ENCODE assay signal across 23 cellular contexts in the genomic region with DNA sequence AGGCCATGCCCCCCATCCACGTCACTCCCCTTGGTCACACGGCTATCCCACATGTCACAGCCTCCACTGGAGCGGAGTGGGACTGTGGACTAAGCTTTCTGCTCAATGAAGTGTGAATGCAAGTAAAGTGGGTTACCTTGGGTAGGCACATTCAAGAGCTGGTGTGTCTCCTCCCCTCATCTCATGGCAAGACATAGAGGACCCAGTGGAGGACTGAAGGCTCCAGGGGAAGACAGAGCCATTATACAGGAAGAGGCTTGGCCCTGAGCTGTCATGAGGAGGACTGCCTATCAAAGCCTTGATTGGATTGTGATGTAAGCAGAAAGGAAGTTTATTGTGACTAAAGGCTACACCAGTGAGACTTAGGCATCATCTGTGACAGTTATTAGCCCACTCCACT.
DNase-seq lines count a peak whose midpoint lies in the region; FAIRE-seq and TF ChIP-seq lines count a peak whose summit lies in the region.
"Had no signal": no experiment of that assay in that cellular context is flagged by ENCODE, and none has a peak within 500 bp of the region (broad histone marks: within the 10 kb centered on the region; RNA-seq: fewer than 3 reads in every experiment).

No MANE protein-coding gene starts in this region.

- H3K18ac ChIP-seq in H1 (ENCODE audit: extremely low read depth, low read length) (no peak overlapping the region), trophoblast cell (ENCODE audit: low read length) (no peak overlapping the region)

- H3K4me1 ChIP-seq in BLaER1 (peaks cover 13% of the 10 kb centered on the region), OCI-LY3 (ENCODE audit: low read length) (peaks cover 78% of the 10 kb centered on the region), H1 (replicated peaks in 1 of 4; ENCODE audit: control insufficient read depth in 3 of 4, insufficient read depth in 4 of 4, low read length in 3 of 4) (peaks cover 0 to under 1% (median 0%) of the 10 kb centered on the region in 4 experiments; a peak in 1 of 7 replicates), trophoblast cell (ENCODE audit: control insufficient read depth in 1 of 2, insufficient read depth in 2 of 2, low read length in 2 of 2) (no peaks in the 10 kb centered on the region)
- H3K4me1 ChIP-seq: A549, BE2C had no signal

- H2BK5ac ChIP-seq in H1 (ENCODE audit: low read depth, low read length) (no peak overlapping the region), trophoblast cell (ENCODE audit: low read depth, low read length, poor library complexity) (no peak overlapping the region)

- no peak for FAIRE-seq in H1 (lab: Jason Lieb, UNC)
- FAIRE-seq: A549, D721Med, GM12891 had no signal

- H3K4me2 ChIP-seq in BLaER1, result peak overlapping the region; percentile 32
- H3K4me2 ChIP-seq in OCI-LY3 (ENCODE audit: low read length), result peak overlapping the region; percentile 94
- no peak overlapping the region for H3K4me2 ChIP-seq in H1 (ENCODE audit: insufficient read depth in 1 of 2, low read depth in 2 of 2, low read length in 2 of 2)
- H3K4me2 ChIP-seq in trophoblast cell (ENCODE audit: low read length), result no peak overlapping the region
- H3K4me2 ChIP-seq: A549 had no signal

- no peak overlapping the region for H3K56ac ChIP-seq in H1 (replicated peaks; ENCODE audit: insufficient read length, low read depth, low read length)

- in situ Hi-C loops in GM13977 (cut with MboI; ENCODE audit: low pct_unique_long_range_greater_than_20kb, low sequenced_read_pairs, unreplicated experiment), result loop anchor here (25.0 kb wide), 2 partner anchors 189 to 339 kb away; no protein-coding TSS in a partner anchor

- no peaks in the 10 kb centered on the region for H3K23me2 ChIP-seq in H1 (ENCODE audit: low read depth, low read length)

- H3K27ac ChIP-seq in BLaER1 (no peak overlapping the region), OCI-LY3 (ENCODE audit: low read length) (peak overlapping the region; percentile 98), H1 (ENCODE audit: low read depth, low read length) (no peak overlapping the region), trophoblast cell (ENCODE audit: low read depth, low read length) (no peak overlapping the region)
- H3K27ac ChIP-seq: A549 had no signal

- H2BK15ac ChIP-seq in H1 (ENCODE audit: low read length), result no peak overlapping the region

- H2BK12ac ChIP-seq in H1 (ENCODE audit: low read depth, low read length), result no peak overlapping the region
- no peak overlapping the region for H2BK12ac ChIP-seq in trophoblast cell (ENCODE audit: low read length)

- H4K20me1 ChIP-seq in BLaER1 (no peaks in the 10 kb centered on the region), OCI-LY3 (ENCODE audit: insufficient read depth, low read length) (no peaks in the 10 kb centered on the region), H1 (replicated peaks in 1 of 2; ENCODE audit: control insufficient read depth in 1 of 2, insufficient read depth in 2 of 2, low read length in 2 of 2) (no peaks in the 10 kb centered on the region)

- TF ChIP-seq RAD21 in H1 (IDR thresholded peaks at IDR 0.05 in 1 of 2, conservative IDR thresholded peaks at IDR 0.05 in 1 of 2; ENCODE audit: low read depth in 2 of 2, low read length in 2 of 2), result no peak

- H4K91ac ChIP-seq in H1 (replicated peaks; ENCODE audit: insufficient read length, low read length), result no peak overlapping the region
- H4K91ac ChIP-seq in trophoblast cell (ENCODE audit: low read depth, low read length), result no peak overlapping the region

- H2AFZ ChIP-seq in OCI-LY3 (ENCODE audit: low read depth, low read length), result peak overlapping the region; percentile 45; the same call in 1 of the 2 replicates
- no peak overlapping the region for H2AFZ ChIP-seq in H1 (ENCODE audit: low read length)
- H2AFZ ChIP-seq in trophoblast cell (ENCODE audit: insufficient read depth, low read length, poor library complexity), result no peak overlapping the region

- TF ChIP-seq EP300 in H1 (IDR thresholded peaks at IDR 0.05; ENCODE audit: borderline replicate concordance in 1 of 2, low read depth in 2 of 2, low read length in 2 of 2), result no peak

- no peaks in the 10 kb centered on the region for H3K27me3 ChIP-seq in BLaER1
- H3K27me3 ChIP-seq in OCI-LY3 (ENCODE audit: low read depth, low read length), result peaks cover 18% of the 10 kb centered on the region
- H3K27me3 ChIP-seq in H1 (replicated peaks in 1 of 4; ENCODE audit: control insufficient read depth in 3 of 4, extremely low read depth in 1 of 4, insufficient read depth in 3 of 4, low read length in 3 of 4), result no peaks in the 10 kb centered on the region; a peak in 1 of 7 replicates
- H3K27me3 ChIP-seq in trophoblast cell (ENCODE audit: insufficient read depth, low read length), result no peaks in the 10 kb centered on the region
- H3K27me3 ChIP-seq: BE2C had no signal

- POLR2A ChIA-PET in H1 (lab: Charles Lee; ENCODE audit: partially characterized antibody), result no interaction called here

- H3K23ac ChIP-seq in H1 (ENCODE audit: insufficient read length) (no peak overlapping the region), trophoblast cell (ENCODE audit: low read length) (peak overlapping the region; percentile 38)

- 87% methylated on average over 3 of the region's 3 CpGs; no CpG with 5 or more reads in 1 of the 2 experiments for WGBS in H1 (ENCODE audit: extremely low coverage in 1 of 2, insufficient coverage in 1 of 2, insufficient read length in 1 of 2, insufficient replicate concordance in 2 of 2, low coverage in 1 of 2, low lambda C conversion rate in 2 of 2, missing lambda C conversion rate in 1 of 2), 2 experiments
- WGBS in trophoblast cell (ENCODE audit: extremely low coverage, insufficient coverage, insufficient read length), result no CpG with 5 or more reads among the region's 3 CpGs

- no peak for TF ChIP-seq CTCF in OCI-LY3 (IDR thresholded peaks at IDR 0.05; ENCODE audit: low read depth, low read length)
- TF ChIP-seq CTCF in H1 (IDR thresholded peaks at IDR 0.05; ENCODE audit: control extremely low read depth in 1 of 3, insufficient read depth in 1 of 3, low read depth in 1 of 3, low read length in 3 of 3), result no peak
- no peak for TF ChIP-seq CTCF in GM13977 (IDR thresholded peaks at IDR 0.05; ENCODE audit: extremely low read depth, insufficient read depth, missing control alignments)

- no peak overlapping the region for H4K8ac ChIP-seq in H1 (ENCODE audit: extremely low read depth, insufficient read depth, low read length)
- H4K8ac ChIP-seq in trophoblast cell (ENCODE audit: low read depth, low read length), result no peak overlapping the region

- H3K9me3 ChIP-seq in BLaER1 (no peaks in the 10 kb centered on the region), OCI-LY3 (ENCODE audit: insufficient read depth, low read length) (no peaks in the 10 kb centered on the region), H1 (ENCODE audit: insufficient read depth in 2 of 2, low read depth in 1 of 2, low read length in 1 of 2) (no peaks in the 10 kb centered on the region), trophoblast cell (ENCODE audit: insufficient read depth, low read depth, low read length) (no peaks in the 10 kb centered on the region)
- H3K9me3 ChIP-seq: A549, BE2C had no signal

- DNase-seq in H1 (ENCODE audit: low read depth in 1 of 2, low spot score in 2 of 2) (peak in 1 of 2 experiments; percentile 31), trophoblast cell (no peak), GM13977 (ENCODE audit: low spot score) (no peak), C1 segment of cervical spinal cord (lab: John Stamatoyannopoulos, UW) (no peak)
- DNase-seq in stimulated activated CD4-positive, alpha-beta T cell treated with anti-CD3 and anti-CD28 coated beads, Interleukin-1b, Interleukin-23, amount 100 ng/mL, for 48 hours, result no peak
- DNase-seq: 8988T; ACHN; AML-193; BE2C; CD4-positive, alpha-beta T cell; CD8-positive, alpha-beta memory T cell; DMS 273 treated with DMSO at 0.1 percent for 48 hours; DMS79; EL; GF-D8; GOT3; H7; HCEC 1CT had no signal

- H3K79me2 ChIP-seq in OCI-LY3 (ENCODE audit: low read length), result no peaks in the 10 kb centered on the region
- H3K79me2 ChIP-seq in H1 (ENCODE audit: control insufficient read depth in 1 of 2, insufficient read depth in 2 of 2, low read length in 2 of 2), result no peaks in the 10 kb centered on the region
- H3K79me2 ChIP-seq in trophoblast cell (ENCODE audit: control insufficient read depth, insufficient read depth, low read length, poor library complexity), result no peaks in the 10 kb centered on the region

- H3K36me3 ChIP-seq in BLaER1 (no peaks in the 10 kb centered on the region), OCI-LY3 (replicated peaks; ENCODE audit: low read depth, low read length) (no peaks in the 10 kb centered on the region), H1 (ENCODE audit: control insufficient read depth in 2 of 4, insufficient read depth in 4 of 4, low read length in 3 of 4) (no peaks in the 10 kb centered on the region; a peak in 2 of 8 replicates), trophoblast cell (ENCODE audit: control insufficient read depth in 1 of 2, insufficient read depth in 2 of 2, low read length in 2 of 2) (no peaks in the 10 kb centered on the region)
- H3K36me3 ChIP-seq: BE2C had no signal

- H3K9ac ChIP-seq in BLaER1 (no peak overlapping the region), OCI-LY3 (ENCODE audit: low read length) (peak overlapping the region; percentile 60), H1 (replicated peaks in 1 of 4; ENCODE audit: extremely low read depth in 1 of 4, low read depth in 3 of 4, low read length in 3 of 4) (no peak overlapping the region), trophoblast cell (ENCODE audit: low read length) (no peak overlapping the region)

- no peak overlapping the region for H2BK120ac ChIP-seq in H1 (replicated peaks; ENCODE audit: low read depth, low read length)
- no peak overlapping the region for H2BK120ac ChIP-seq in trophoblast cell (ENCODE audit: insufficient read depth, low read length, poor library complexity)

- H2AK5ac ChIP-seq in H1 (ENCODE audit: low read depth, low read length) (0 out of 2 replicates have a peak overlapping the region, but pooled peaks have one; percentile 25), trophoblast cell (ENCODE audit: low read length) (no peak overlapping the region)

- no peak overlapping the region for H2BK20ac ChIP-seq in H1 (ENCODE audit: low read length)

- H3K4ac ChIP-seq in H1 (replicated peaks; ENCODE audit: insufficient read length, low read depth, low read length), result no peak overlapping the region
- H3K4ac ChIP-seq in trophoblast cell (ENCODE audit: low read depth, low read length), result no peak overlapping the region

- CTCF ChIA-PET in H1 (lab: Charles Lee; ENCODE audit: partially characterized antibody), result interaction anchor here (0.8 to 16.4 kb wide), 4 partner anchors 20 to 401 kb away, joined by 3 to 145 read pairs (median 4); no protein-coding TSS in a partner anchor

- no peak overlapping the region for H3K14ac ChIP-seq in H1 (ENCODE audit: insufficient read length)
- no peak overlapping the region for H3K14ac ChIP-seq in trophoblast cell (ENCODE audit: low read length)

- H3K4me3 ChIP-seq in BLaER1 (no peak overlapping the region), OCI-LY3 (ENCODE audit: low read length) (peak overlapping the region; percentile 66), H1 (ENCODE audit: extremely low read depth in 1 of 4, insufficient read depth in 2 of 4, low read depth in 3 of 4, low read length in 4 of 4) (no peak overlapping the region), trophoblast cell (ENCODE audit: low read depth, low read length) (no peak overlapping the region)
- H3K4me3 ChIP-seq: A549 had no signal

- no peak for TF ChIP-seq POLR2A in H1 (IDR thresholded peaks at IDR 0.05; ENCODE audit: control extremely low read depth in 1 of 2, low read depth in 2 of 2, low read length in 2 of 2)

- H3K79me1 ChIP-seq in H1 (ENCODE audit: low read depth, low read length) (no peaks in the 10 kb centered on the region; the same call in 1 of the 2 replicates), trophoblast cell (ENCODE audit: low read length) (no peaks in the 10 kb centered on the region)

- no peak overlapping the region for H4K12ac ChIP-seq in trophoblast cell (ENCODE audit: low read depth, low read length)

- no peak overlapping the region for H4K5ac ChIP-seq in H1 (ENCODE audit: insufficient read length, low read depth, low read length)

Comparison
In these comparisons a context has a peak if more than half of its experiments do, and no peak if none do; other contexts are left out.
1. H3K4me2 ChIP-seq: peak in BLaER1 (single experiment) and OCI-LY3 (single experiment); none in H1 (0 of 2) and trophoblast cell (single experiment).